In the genomic region with DNA sequence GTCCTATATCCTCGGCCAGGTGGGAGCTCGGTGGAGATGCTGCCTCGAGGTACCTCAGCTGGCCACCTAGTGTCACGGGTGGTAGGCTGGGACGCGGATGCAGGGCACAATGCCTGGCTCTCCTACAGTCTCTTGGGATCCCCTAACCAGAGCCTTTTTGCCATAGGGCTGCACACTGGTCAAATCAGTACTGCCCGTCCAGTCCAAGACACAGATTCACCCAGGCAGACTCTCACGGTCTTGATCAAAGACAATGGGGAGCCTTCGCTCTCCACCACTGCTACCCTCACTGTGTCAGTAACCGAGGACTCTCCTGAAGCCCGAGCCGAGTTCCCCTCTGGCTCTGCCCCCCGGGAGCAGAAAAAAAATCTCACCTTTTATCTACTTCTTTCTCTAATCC, we compare ENCODE assay signal across 12 cellular contexts. TPM values are rescaled to one million over a fixed set of nuclear protein-coding genes. Genes with fewer than 3 reads are reported as not detected.
DNase-seq lines count a peak whose midpoint lies in the region; ATAC-seq, FAIRE-seq and TF ChIP-seq lines count a peak whose summit lies in the region.
"Had no signal": no experiment of that assay in that cellular context is flagged by ENCODE, and none has a peak within 500 bp of the region (broad histone marks: within the 10 kb centered on the region; RNA-seq: fewer than 3 reads in every experiment).

No MANE protein-coding gene starts in this region.

- no peak for ATAC-seq in activated CD8-positive, alpha-beta T cell treated with anti-CD3 and anti-CD28 coated beads for 36 hours

- no peak overlapping the region for H4K8ac ChIP-seq in trophoblast cell (ENCODE audit: low read depth, low read length)

- TF ChIP-seq EP300 in esophagus muscularis mucosa (IDR thresholded peaks at IDR 0.05) = no peak

- no peak overlapping the region for H2BK5ac ChIP-seq in trophoblast cell (ENCODE audit: low read depth, low read length, poor library complexity)

- no peak overlapping the region for H4K91ac ChIP-seq in trophoblast cell (ENCODE audit: low read depth, low read length)

- H3K18ac ChIP-seq in trophoblast cell (ENCODE audit: low read length) = no peak overlapping the region

- H3K9me3 Mint-ChIP-seq in activated CD8-positive, alpha-beta T cell treated with anti-CD3 and anti-CD28 coated beads for 36 hours = no peaks in the 10 kb centered on the region
- H3K9me3 Mint-ChIP-seq: immature natural killer cell had no signal

- H3K36me3 ChIP-seq in Karpas-422 (ENCODE audit: insufficient read depth, low read length) (0 out of 2 replicates have a peak, but pooled peaks cover 17% of the 10 kb centered on the region), esophagus muscularis mucosa (peaks cover 0 to 6% (median 0%) of the 10 kb centered on the region in 4 donors), trophoblast cell (ENCODE audit: control insufficient read depth in 1 of 2, insufficient read depth in 2 of 2, low read length in 2 of 2) (peaks cover 8 to 18% of the 10 kb centered on the region in 2 experiments)

- no peaks in the 10 kb centered on the region for H3K9me2 ChIP-seq in Karpas-422 (replicated peaks; ENCODE audit: insufficient read depth, low read length)

- peaks cover 25% of the 10 kb centered on the region for H3K4me1 Mint-ChIP-seq in activated CD8-positive, alpha-beta T cell treated with anti-CD3 and anti-CD28 coated beads for 36 hours (ENCODE audit: low read depth)

- no peak overlapping the region for H3K4me3 Mint-ChIP-seq in activated CD8-positive, alpha-beta T cell treated with anti-CD3 and anti-CD28 coated beads for 36 hours

- POLR2A ChIA-PET in activated CD8-positive, alpha-beta T cell treated with anti-CD3 and anti-CD28 coated beads for 36 hours (lab: Charles Lee) = interaction anchor here (1.2 kb wide), 1 partner anchor 36 kb away, joined by 5 read pairs; no protein-coding TSS in a partner anchor

- H3K79me1 ChIP-seq in trophoblast cell (ENCODE audit: low read length) = peaks cover 9% of the 10 kb centered on the region

- H3K27ac Mint-ChIP-seq in activated CD8-positive, alpha-beta T cell treated with anti-CD3 and anti-CD28 coated beads for 36 hours = no peak overlapping the region
- H3K27ac Mint-ChIP-seq: immature natural killer cell had no signal

- CTCF ChIA-PET in activated CD8-positive, alpha-beta T cell treated with anti-CD3 and anti-CD28 coated beads for 36 hours (lab: Charles Lee) = interaction anchor here (0.8 to 4.7 kb wide), 7 partner anchors 12 to 86 kb away, joined by 3 to 28 read pairs (median 3); no protein-coding TSS in a partner anchor

- H2BK12ac ChIP-seq in trophoblast cell (ENCODE audit: low read length) = no peak overlapping the region

- H3K14ac ChIP-seq in trophoblast cell (ENCODE audit: low read length) = no peak overlapping the region

- H3K4me1 ChIP-seq in Karpas-422 (ENCODE audit: low read length) (peaks cover 88% of the 10 kb centered on the region), esophagus muscularis mucosa (peaks cover 39 to 70% (median 66%) of the 10 kb centered on the region in 4 donors), trophoblast cell (ENCODE audit: control insufficient read depth in 1 of 2, insufficient read depth in 2 of 2, low read length in 2 of 2) (peaks cover 13 to 22% of the 10 kb centered on the region in 2 experiments)

- H3K9ac ChIP-seq in Karpas-422 (ENCODE audit: low read length) = peak overlapping the region; percentile 97
- no peak overlapping the region for H3K9ac ChIP-seq in trophoblast cell (ENCODE audit: low read length)

- no peaks in the 10 kb centered on the region for H3K36me3 Mint-ChIP-seq in activated CD8-positive, alpha-beta T cell treated with anti-CD3 and anti-CD28 coated beads for 36 hours (ENCODE audit: low read depth)
- H3K36me3 Mint-ChIP-seq: immature natural killer cell had no signal

- H3K27me3 ChIP-seq in Karpas-422 (ENCODE audit: low read length) (no peaks in the 10 kb centered on the region), esophagus muscularis mucosa (no peaks in the 10 kb centered on the region), trophoblast cell (ENCODE audit: insufficient read depth, low read length) (no peaks in the 10 kb centered on the region)

- no peaks in the 10 kb centered on the region for H3K9me3 ChIP-seq in Karpas-422 (ENCODE audit: low read length)
- no peaks in the 10 kb centered on the region for H3K9me3 ChIP-seq in esophagus muscularis mucosa
- peaks cover 12% of the 10 kb centered on the region for H3K9me3 ChIP-seq in trophoblast cell (ENCODE audit: insufficient read depth, low read depth, low read length)

- H3K4me3 ChIP-seq in Karpas-422 (ENCODE audit: low read length) = peak overlapping the region; percentile 87
- H3K4me3 ChIP-seq in esophagus muscularis mucosa = peak overlapping the region; percentile 64 to 75 (median 68)
- H3K4me3 ChIP-seq in trophoblast cell (ENCODE audit: low read depth, low read length) = no peak overlapping the region

- H3K27me3 Mint-ChIP-seq in activated CD8-positive, alpha-beta T cell treated with anti-CD3 and anti-CD28 coated beads for 36 hours = peaks cover 61% of the 10 kb centered on the region

- H3K27ac ChIP-seq in Karpas-422 (ENCODE audit: low read length) (peak overlapping the region; percentile 87), esophagus muscularis mucosa (replicated peaks in 1 of 4) (peak overlapping the region in 2 of 4 donors; percentile 88 to 90), trophoblast cell (ENCODE audit: low read depth, low read length) (no peak overlapping the region)

- no peak for FAIRE-seq in urothelium cell line (lab: Jason Lieb, UNC)

- H4K12ac ChIP-seq in trophoblast cell (ENCODE audit: low read depth, low read length) = no peak overlapping the region

- peak; percentile 21 for DNase-seq in AG08395 (ENCODE audit: low spot score)
- no peak for DNase-seq in Karpas-422
- DNase-seq in esophagus muscularis mucosa (ENCODE audit: extremely low spot score) = no peak
- no peak for DNase-seq in trophoblast cell
- DNase-seq in urothelium cell line (ENCODE audit: low spot score) = no peak
- DNase-seq in COLO829 (ENCODE audit: low spot score) = no peak
- DNase-seq in activated CD8-positive, alpha-beta T cell treated with anti-CD3 and anti-CD28 coated beads for 36 hours = no peak
- DNase-seq in HuH-7.5 (ENCODE audit: low spot score) = no peak
- DNase-seq: cortex of kidney; immature natural killer cell; stimulated activated naive CD4-positive, alpha-beta T cell had no signal

- H2BK120ac ChIP-seq in trophoblast cell (ENCODE audit: insufficient read depth, low read length, poor library complexity) = no peak overlapping the region

- H3K23ac ChIP-seq in trophoblast cell (ENCODE audit: low read length) = no peak overlapping the region

- H4K20me1 ChIP-seq in Karpas-422 (ENCODE audit: insufficient read depth, low read depth, low read length) = no peaks in the 10 kb centered on the region

- H2AFZ ChIP-seq in Karpas-422 (ENCODE audit: low read length) (no peak overlapping the region), trophoblast cell (ENCODE audit: insufficient read depth, low read length, poor library complexity) (no peak overlapping the region)

- no peak for TF ChIP-seq CTCF in esophagus muscularis mucosa (IDR thresholded peaks at IDR 0.05)
- no peak for TF ChIP-seq CTCF in activated CD8-positive, alpha-beta T cell treated with anti-CD3 and anti-CD28 coated beads for 36 hours (IDR thresholded peaks at IDR 0.05)

- H2AK5ac ChIP-seq in trophoblast cell (ENCODE audit: low read length) = no peak overlapping the region

- TF ChIP-seq POLR2A in esophagus muscularis mucosa (IDR thresholded peaks at IDR 0.05; ENCODE audit: low read depth) = no peak

- intact Hi-C loops in esophagus muscularis mucosa (cut with DNase I) = loop anchor here (2.0 to 5.0 kb wide), 2 partner anchors 37 to 79 kb away; no protein-coding TSS in a partner anchor
- intact Hi-C loops in activated CD8-positive, alpha-beta T cell treated with anti-CD3 and anti-CD28 coated beads for 36 hours (cut with micrococcal nuclease) = no loop called here

- no peak overlapping the region for H3K4ac ChIP-seq in trophoblast cell (ENCODE audit: low read depth, low read length)

- WGBS in esophagus muscularis mucosa = 58% methylated on average over 13 of the region's 13 CpGs
- no CpG with 5 or more reads among the region's 13 CpGs for WGBS in trophoblast cell (ENCODE audit: extremely low coverage, insufficient coverage, insufficient read length)

- H3K79me2 ChIP-seq in Karpas-422 (ENCODE audit: low read length) (peaks cover 70% of the 10 kb centered on the region), trophoblast cell (ENCODE audit: control insufficient read depth, insufficient read depth, low read length, poor library complexity) (no peaks in the 10 kb centered on the region)

- peak overlapping the region; percentile 78 for H3K4me2 ChIP-seq in Karpas-422 (ENCODE audit: low read depth, low read length, poor library complexity, severe bottlenecking)
- peak overlapping the region; percentile 40 for H3K4me2 ChIP-seq in trophoblast cell (ENCODE audit: low read length)

RNA-seq across cellular contexts. Expression of gene PCDHGC3, which starts 2.0 kb away (rescaled TPM):
- 61.3 and 75.2 TPM in 2 replicates for total RNA-seq in Karpas-422 (2014; rRNA removed; shearing (Covaris generic); ENCODE audit: low replicate concordance)
- total RNA-seq in esophagus muscularis mucosa = 10 to 100 TPM; 56.5 to 81.1 (median 65.5) TPM
- polyA plus RNA-seq in trophoblast cell (2013) = 129 and 131 TPM in 2 replicates
- not detected for total RNA-seq in activated CD8-positive, alpha-beta T cell treated with anti-CD3 and anti-CD28 coated beads for 36 hours
- total RNA-seq: T-helper 1 cell treated with Interleukin-12 subunit alpha and Interleukin-12 subunit beta and Interleukin-4 antibody, amounts not matched to agents 30 ng/mL and 1 ng/mL, for 36 hours had no signal

RNA-seq across cellular contexts. Expression of gene PCDHGC4, which starts 7.0 kb away (rescaled TPM):
- total RNA-seq in Karpas-422 (2014; rRNA removed; shearing (Covaris generic); ENCODE audit: low replicate concordance) = 7.0 and 11.8 TPM in 2 replicates
- 1 to 10 TPM in 3 of 4 donors, under 1 TPM in 1; 0.91 to 3.3 (median 2.0) TPM for total RNA-seq in esophagus muscularis mucosa
- 2.5 and 3.3 TPM in 2 replicates for polyA plus RNA-seq in trophoblast cell (2013)
- not detected for total RNA-seq in activated CD8-positive, alpha-beta T cell treated with anti-CD3 and anti-CD28 coated beads for 36 hours
- total RNA-seq: T-helper 1 cell treated with Interleukin-12 subunit alpha and Interleukin-12 subunit beta and Interleukin-4 antibody, amounts not matched to agents 30 ng/mL and 1 ng/mL, for 36 hours had no signal
- polyA plus RNA-seq: immature natural killer cell had no signal

RNA-seq across cellular contexts. Expression of gene PCDHGC5, which starts 11.1 kb away (rescaled TPM):
- 5.1 and 5.8 TPM in 2 replicates for total RNA-seq in Karpas-422 (2014; rRNA removed; shearing (Covaris generic); ENCODE audit: low replicate concordance)
- total RNA-seq in esophagus muscularis mucosa = 1 to 10 TPM in 3 of 4 donors, under 1 TPM in 1; 0.71 to 3.7 (median 1.4) TPM
- polyA plus RNA-seq in trophoblast cell (2013) = 0.85 and 0.88 TPM in 2 replicates
- total RNA-seq in activated CD8-positive, alpha-beta T cell treated with anti-CD3 and anti-CD28 coated beads for 36 hours = not detected
- total RNA-seq: T-helper 1 cell treated with Interleukin-12 subunit alpha and Interleukin-12 subunit beta and Interleukin-4 antibody, amounts not matched to agents 30 ng/mL and 1 ng/mL, for 36 hours had no signal
- polyA plus RNA-seq: immature natural killer cell had no signal

RNA-seq across cellular contexts. Expression of gene PCDHGA12, which starts 47.5 kb away (rescaled TPM):
- 6.6 and 7.8 TPM in 2 replicates for total RNA-seq in Karpas-422 (2014; rRNA removed; shearing (Covaris generic); ENCODE audit: low replicate concordance)
- total RNA-seq in esophagus muscularis mucosa = 10 to 100 TPM in 3 of 4 donors, 1 to 10 TPM in 1; 7.6 to 13.7 (median 11.6) TPM
- 0.14 and 0.18 TPM in 2 replicates for polyA plus RNA-seq in trophoblast cell (2013)
- not detected for total RNA-seq in activated CD8-positive, alpha-beta T cell treated with anti-CD3 and anti-CD28 coated beads for 36 hours

RNA-seq across cellular contexts. Expression of gene PCDHGA11, which starts 57.0 kb away (rescaled TPM):
- 9.3 and 10.4 TPM in 2 replicates for total RNA-seq in Karpas-422 (2014; rRNA removed; shearing (Covaris generic); ENCODE audit: low replicate concordance)
- total RNA-seq in esophagus muscularis mucosa = 1 to 10 TPM; 3.0 to 5.8 (median 4.5) TPM
- 7.0 TPM in 2 replicates for polyA plus RNA-seq in trophoblast cell (2013)
- not detected for total RNA-seq in activated CD8-positive, alpha-beta T cell treated with anti-CD3 and anti-CD28 coated beads for 36 hours

Comparison
In these comparisons a context has a peak if more than half of its experiments do, and no peak if none do; other contexts are left out.
1. RNA of gene PCDHGC3, which starts 2.0 kb away (total RNA-seq): 56.5 to 81.1 TPM in esophagus muscularis mucosa and 61.3 to 75.2 TPM in Karpas-422; not detected in activated CD8-positive, alpha-beta T cell treated with anti-CD3 and anti-CD28 coated beads for 36 hours; every median in the first group is over 10 times any median in the second.